ENCODE assay signal across 1 cellular context in the genomic region with DNA sequence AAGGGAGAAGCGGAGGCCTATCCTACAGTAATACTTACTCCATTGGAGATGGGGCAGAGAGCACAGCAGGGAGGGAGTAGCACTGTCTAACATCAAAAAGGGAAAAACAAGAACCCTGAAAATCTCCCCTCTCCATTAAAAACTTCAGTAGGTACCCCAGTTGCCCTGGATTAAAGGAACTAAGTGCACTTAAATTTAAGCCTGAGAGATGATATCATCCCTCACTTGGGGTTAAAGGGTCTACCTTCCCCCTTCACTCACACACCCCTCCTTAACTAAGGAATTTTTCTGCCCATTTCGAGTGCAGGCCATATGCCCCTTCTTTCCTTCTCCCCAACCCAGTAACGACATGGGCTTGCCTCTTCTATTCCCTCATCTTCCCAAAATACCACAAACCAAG.
TF ChIP-seq lines count a peak whose summit lies in the region.

No MANE protein-coding gene starts in this region.

TF ChIP-seq in HepG2, 621 proteins besides CTCF, POLR2A, EP300 and RAD21:
- TF ChIP-seq EEA1 (CRISPR knock-in tag; IDR thresholded peaks at IDR 0.05; ENCODE audit: borderline replicate concordance) (no peak), ZC3H13 (CRISPR knock-in tag; IDR thresholded peaks at IDR 0.05) (no peak), CENPX (CRISPR knock-in tag; IDR thresholded peaks at IDR 0.05) (no peak), ZFP36L1 (CRISPR knock-in tag; IDR thresholded peaks at IDR 0.05) (no peak), ZNF251 (CRISPR knock-in tag; IDR thresholded peaks at IDR 0.05) (no peak), GATA4 (IDR thresholded peaks at IDR 0.05; ENCODE audit: borderline replicate concordance, low read depth) (no peak), GTF3A (CRISPR knock-in tag; conservative IDR thresholded peaks at IDR 0.05) (no peak), MZF1 (CRISPR knock-in tag; IDR thresholded peaks at IDR 0.05; ENCODE audit: borderline replicate concordance) (no peak), SPEN (CRISPR knock-in tag; IDR thresholded peaks at IDR 0.05; ENCODE audit: low read depth) (no peak), NCOR1 (IDR thresholded peaks at IDR 0.05; ENCODE audit: borderline replicate concordance, low read length) (no peak), PCBP2 (optimal IDR thresholded peaks at IDR 0.05; ENCODE audit: low read depth, low read length, poor library complexity, severe bottlenecking) (no peak), MNT (IDR thresholded peaks at IDR 0.05) (no peak), ZNF790 (CRISPR knock-in tag; IDR thresholded peaks at IDR 0.05; ENCODE audit: borderline replicate concordance) (no peak), ZNF224 (CRISPR knock-in tag; IDR thresholded peaks at IDR 0.05) (no peak), ZNF724P (CRISPR knock-in tag; IDR thresholded peaks at IDR 0.05; ENCODE audit: borderline replicate concordance) (no peak)
- TF ChIP-seq, protein P1, sequence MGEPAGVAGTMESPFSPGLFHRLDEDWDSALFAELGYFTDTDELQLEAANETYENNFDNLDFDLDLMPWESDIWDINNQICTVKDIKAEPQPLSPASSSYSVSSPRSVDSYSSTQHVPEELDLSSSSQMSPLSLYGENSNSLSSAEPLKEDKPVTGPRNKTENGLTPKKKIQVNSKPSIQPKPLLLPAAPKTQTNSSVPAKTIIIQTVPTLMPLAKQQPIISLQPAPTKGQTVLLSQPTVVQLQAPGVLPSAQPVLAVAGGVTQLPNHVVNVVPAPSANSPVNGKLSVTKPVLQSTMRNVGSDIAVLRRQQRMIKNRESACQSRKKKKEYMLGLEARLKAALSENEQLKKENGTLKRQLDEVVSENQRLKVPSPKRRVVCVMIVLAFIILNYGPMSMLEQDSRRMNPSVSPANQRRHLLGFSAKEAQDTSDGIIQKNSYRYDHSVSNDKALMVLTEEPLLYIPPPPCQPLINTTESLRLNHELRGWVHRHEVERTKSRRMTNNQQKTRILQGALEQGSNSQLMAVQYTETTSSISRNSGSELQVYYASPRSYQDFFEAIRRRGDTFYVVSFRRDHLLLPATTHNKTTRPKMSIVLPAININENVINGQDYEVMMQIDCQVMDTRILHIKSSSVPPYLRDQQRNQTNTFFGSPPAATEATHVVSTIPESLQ (CRISPR knock-in tag; conservative IDR thresholded peaks at IDR 0.05) = no peak
